ENCODE assay signal across 18 cellular contexts in the genomic region with DNA sequence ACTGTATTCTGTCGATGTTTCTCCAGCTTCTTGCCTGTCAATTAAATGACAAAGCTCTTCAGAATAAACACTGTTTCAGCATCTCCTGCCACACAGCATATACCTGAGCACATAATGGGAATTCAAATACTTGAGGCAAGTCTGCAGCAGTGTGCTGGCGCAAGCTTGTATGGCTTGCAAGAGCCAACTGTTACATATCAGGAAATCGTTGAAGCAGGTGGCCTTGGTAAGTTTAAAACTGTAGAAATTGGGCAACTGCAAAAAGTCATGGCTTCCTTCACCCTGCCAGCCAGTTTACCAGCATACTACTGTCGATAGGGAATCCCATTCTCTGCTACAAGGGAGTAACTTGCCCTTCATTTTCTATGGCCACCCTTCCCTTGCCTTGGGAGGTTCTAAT. TPM values are rescaled to one million over a fixed set of nuclear protein-coding genes. Genes with fewer than 3 reads are reported as not detected.
DNase-seq lines count a peak whose midpoint lies in the region; ATAC-seq, FAIRE-seq and TF ChIP-seq lines count a peak whose summit lies in the region.
"Had no signal": no experiment of that assay in that cellular context is flagged by ENCODE, and none has a peak within 500 bp of the region (broad histone marks: within the 10 kb centered on the region; RNA-seq: fewer than 3 reads in every experiment).

No MANE protein-coding gene starts in this region.

- H3K9me3 Mint-ChIP-seq in effector memory CD8-positive, alpha-beta T cell: no peaks in the 10 kb centered on the region
- H3K9me3 Mint-ChIP-seq: CD14-positive monocyte had no signal

- H3F3A ChIP-seq in PC-3 (ENCODE audit: low read length, unreplicated experiment): no peaks in the 10 kb centered on the region

- peak overlapping the region; percentile 9 to 45 for H3K27ac Mint-ChIP-seq in effector memory CD8-positive, alpha-beta T cell
- H3K27ac Mint-ChIP-seq: CD14-positive monocyte had no signal

- H3K4me2 ChIP-seq in HepG2 (ENCODE audit: low read depth, low read length) (no peak overlapping the region), PC-3 (ENCODE audit: low read length) (no peak overlapping the region)
- H3K4me2 ChIP-seq: A549 had no signal

- H3K4me3 Mint-ChIP-seq in effector memory CD8-positive, alpha-beta T cell: no peak overlapping the region
- H3K4me3 Mint-ChIP-seq: CD14-positive monocyte had no signal

- intact Hi-C loops in HepG2 (cut with micrococcal nuclease; ENCODE audit: unreplicated experiment): no loop called here
- intact Hi-C loops in right lobe of liver (cut with DNase I): no loop called here
- intact Hi-C loops in PC-3 (cut with micrococcal nuclease): no loop called here

- no peak for DNase-seq in HepG2 (ENCODE audit: low spot score)
- no peak for DNase-seq in right lobe of liver
- DNase-seq in MV-4-11 (lab: John Stamatoyannopoulos, UW): peak; percentile 37
- no peak for DNase-seq in effector memory CD8-positive, alpha-beta T cell
- DNase-seq in NCI-H187 (lab: John Stamatoyannopoulos, UW): no peak
- DNase-seq in NCI-H1092 treated with DMSO at 0.1 percent for 48 hours (lab: John Stamatoyannopoulos, UW): no peak
- DNase-seq in PC-3: no peak
- DNase-seq in kidney tubule cell (ENCODE audit: low spot score): no peak
- DNase-seq: GM23248, KG1, NCI-H1417 treated with DMSO at 0.1 percent for 48 hours, NCI-H2029 treated with DMSO at 0.1 percent for 48 hours, NCI-H2227 treated with DMSO at 0.1 percent for 48 hours, NCI-H524 treated with DMSO at 0.1 percent for 48 hours had no signal

- no peak overlapping the region for H3K9ac ChIP-seq in HepG2 (ENCODE audit: insufficient read depth, low read depth, low read length)
- no peak overlapping the region for H3K9ac ChIP-seq in PC-3 (ENCODE audit: low read length)
- H3K9ac ChIP-seq: GM23248 had no signal

- no peak for TF ChIP-seq EP300 in HepG2 (IDR thresholded peaks at IDR 0.05; ENCODE audit: low read depth in 2 of 2, low read length in 2 of 2)
- TF ChIP-seq EP300 in HepG2 (CRISPR knock-in tag; IDR thresholded peaks at IDR 0.05; ENCODE audit: borderline replicate concordance): no peak

- CTCF ChIA-PET in HepG2 (lab: Yijun Ruan, JAX; ENCODE audit: low intra/inter-chr PET ratio, low total read pairs): no interaction called here
- CTCF ChIA-PET in PC-3 (lab: Charles Lee): no interaction called here

- POLR2A ChIA-PET in HepG2 (lab: Yijun Ruan, JAX): no interaction called here
- POLR2A ChIA-PET in PC-3 (lab: Charles Lee; ENCODE audit: unreplicated experiment): no interaction called here

- in situ Hi-C loops in HepG2 (cut with HindIII; ENCODE audit: extremely low pct_ligation_motif_present, low pct_unique_long_range_greater_than_20kb): no loop called here

- H3K4me3 ChIP-seq in HepG2 (replicated peaks in 1 of 3; ENCODE audit: insufficient read depth in 1 of 3, low read depth in 2 of 3, low read length in 3 of 3) (no peak overlapping the region), right lobe of liver (no peak overlapping the region), PC-3 (ENCODE audit: low read length) (no peak overlapping the region)
- H3K4me3 ChIP-seq: A549, GM23248, SJSA1 had no signal

- H3K9me3 ChIP-seq in HepG2 (ENCODE audit: low read length) (no peaks in the 10 kb centered on the region), right lobe of liver (no peaks in the 10 kb centered on the region), PC-3 (ENCODE audit: low read length) (no peaks in the 10 kb centered on the region)
- H3K9me3 ChIP-seq: A549, SJSA1 had no signal

- peaks cover 71 to 82% of the 10 kb centered on the region in 2 donors for H3K4me1 Mint-ChIP-seq in effector memory CD8-positive, alpha-beta T cell (ENCODE audit: low read depth in 2 of 2)

- no peak; a peak in 1 of 4 replicates for TF ChIP-seq POLR2A in HepG2 (IDR thresholded peaks at IDR 0.05; ENCODE audit: insufficient read depth in 1 of 2, low read depth in 2 of 2, low read length in 2 of 2)
- TF ChIP-seq POLR2A in right lobe of liver (IDR thresholded peaks at IDR 0.05): no peak

- H2AFZ ChIP-seq in HepG2 (ENCODE audit: low read length) (no peak overlapping the region), PC-3 (ENCODE audit: low read length) (no peak overlapping the region)
- H2AFZ ChIP-seq: GM23248 had no signal

- TF ChIP-seq RAD21 in HepG2 (CRISPR knock-in tag; IDR thresholded peaks at IDR 0.05): no peak

- peaks cover 17% of the 10 kb centered on the region for H3K4me1 ChIP-seq in HepG2 (ENCODE audit: insufficient read depth, low read length)
- peaks cover 0 to 8% (median under 1%) of the 10 kb centered on the region in 4 donors for H3K4me1 ChIP-seq in right lobe of liver
- H3K4me1 ChIP-seq in PC-3 (ENCODE audit: insufficient read depth, low read length): no peaks in the 10 kb centered on the region
- H3K4me1 ChIP-seq: A549, SJSA1 had no signal

- FAIRE-seq in HepG2 (lab: Jason Lieb, UNC): no peak
- FAIRE-seq: A549 had no signal

- no peak for ATAC-seq in HepG2
- ATAC-seq in right lobe of liver: no peak
- no peak for ATAC-seq in effector memory CD8-positive, alpha-beta T cell (replicated peaks)
- ATAC-seq in PC-3: no peak
- ATAC-seq: A549 had no signal

- no peaks in the 10 kb centered on the region for H3K9me2 ChIP-seq in PC-3 (replicated peaks; ENCODE audit: low read length)

- TF ChIP-seq CTCF in HepG2 (CRISPR knock-in tag; IDR thresholded peaks at IDR 0.05) (no peak), right lobe of liver (IDR thresholded peaks at IDR 0.05) (no peak), PC-3 (conservative IDR thresholded peaks at IDR 0.05; ENCODE audit: low read depth, low read length) (no peak)

- BruUV-seq in HepG2 (replicated peaks; lab: Mats Ljungman, UMichigan) (TSS peak; percentile 2), PC-3 (replicated peaks; lab: Mats Ljungman, UMichigan) (no TSS peak)

- no peaks in the 10 kb centered on the region; a peak in 1 of 5 replicates for H3K36me3 ChIP-seq in HepG2 (replicated peaks in 1 of 2; ENCODE audit: control insufficient read depth in 1 of 2, insufficient read depth in 2 of 2, low read length in 2 of 2)
- no peaks in the 10 kb centered on the region for H3K36me3 ChIP-seq in right lobe of liver
- H3K36me3 ChIP-seq in PC-3 (ENCODE audit: low read depth, low read length): no peaks in the 10 kb centered on the region

- H3K79me2 ChIP-seq in HepG2 (ENCODE audit: insufficient read depth, low read length) (peaks cover 99% of the 10 kb centered on the region), PC-3 (ENCODE audit: low read length) (peaks cover 94% of the 10 kb centered on the region)

- H4K20me1 ChIP-seq in HepG2 (ENCODE audit: insufficient read depth, low read length): peaks cover 50% of the 10 kb centered on the region
- 0 out of 2 replicates have a peak, but pooled peaks cover 5% of the 10 kb centered on the region for H4K20me1 ChIP-seq in PC-3 (ENCODE audit: low read length)

- no peak overlapping the region for H3K27ac ChIP-seq in HepG2 (ENCODE audit: extremely low read length, insufficient read depth, low read length)
- H3K27ac ChIP-seq in right lobe of liver: no peak overlapping the region
- H3K27ac ChIP-seq in PC-3 (ENCODE audit: low read length): no peak overlapping the region
- H3K27ac ChIP-seq: A549, GM23248, RWPE1, SJSA1 had no signal

- WGBS in HepG2 (ENCODE audit: low lambda C conversion rate): 94% methylated on average over 4 of the region's 4 CpGs
- WGBS in right lobe of liver (ENCODE audit: insufficient coverage, low coverage, low lambda C conversion rate, missing lambda C conversion rate): 66% methylated on average over 4 of the region's 4 CpGs

- H3K36me3 Mint-ChIP-seq in effector memory CD8-positive, alpha-beta T cell (ENCODE audit: insufficient read depth): peaks cover 2% of the 10 kb centered on the region

- no peaks in the 10 kb centered on the region for H3K27me3 ChIP-seq in HepG2 (ENCODE audit: control insufficient read depth in 1 of 2, insufficient read depth in 2 of 2, low read length in 2 of 2)
- no peaks in the 10 kb centered on the region for H3K27me3 ChIP-seq in right lobe of liver
- no peaks in the 10 kb centered on the region for H3K27me3 ChIP-seq in PC-3 (ENCODE audit: low read length)
- H3K27me3 ChIP-seq: SJSA1 had no signal

- H3K27me3 Mint-ChIP-seq in effector memory CD8-positive, alpha-beta T cell: no peaks in the 10 kb centered on the region

RNA-seq across cellular contexts. Expression of a gene that starts 23.0 kb away (rescaled TPM):
- total RNA-seq in HepG2 (2016; rRNA removed; fragmentation: Illumina TruSeq; extraction: Trizol) (431 and 439 TPM in 2 replicates), right lobe of liver (10 to 100 TPM; 35.5 to 72.0 (median 53.3) TPM), PC-3 (2014; rRNA removed) (222 and 274 TPM in 2 replicates)
- total RNA-seq in HepG2 (2016; cell fraction: cytosol; rRNA removed; fragmentation: Illumina TruSeq; extraction: Trizol; ENCODE audit: low read depth): 101 and 106 TPM in 2 replicates
- total RNA-seq in HepG2 (2016; cell fraction: insoluble cytoplasmic fraction; rRNA removed; fragmentation: Illumina TruSeq; extraction: Trizol): 375 and 428 TPM in 2 replicates
- 226 and 229 TPM in 2 replicates for total RNA-seq in HepG2 (2016; cell fraction: membrane; rRNA removed; fragmentation: Illumina TruSeq; extraction: Trizol)
- total RNA-seq in HepG2 (2016; cell fraction: nucleus; rRNA removed; fragmentation: Illumina TruSeq; extraction: Trizol): 227 and 285 TPM in 2 replicates
- polyA plus RNA-seq in HepG2 (2011; rRNA removed): 369 and 408 TPM in 2 replicates
- 458 and 619 TPM in 2 replicates for polyA plus RNA-seq in HepG2 (2011; cell fraction: cytosol; rRNA removed)
- polyA plus RNA-seq in HepG2 (2011; cell fraction: nucleus; rRNA removed): 810 and 933 TPM in 2 replicates
- polyA plus RNA-seq in HepG2 (2012): 457 and 478 TPM in 2 replicates
- polyA plus RNA-seq in HepG2 (2016; cell fraction: cytosol; fragmentation: Illumina TruSeq; extraction: Trizol; ENCODE audit: low read depth): 121 and 137 TPM in 2 replicates
- 374 and 508 TPM in 2 replicates for polyA plus RNA-seq in HepG2 (2016; cell fraction: insoluble cytoplasmic fraction; fragmentation: Illumina TruSeq; extraction: Trizol; ENCODE audit: low read depth)
- 213 and 247 TPM in 2 replicates for polyA plus RNA-seq in HepG2 (2016; cell fraction: membrane; fragmentation: Illumina TruSeq; extraction: Trizol; ENCODE audit: low read depth)
- polyA plus RNA-seq in HepG2 (2016; cell fraction: nucleus; fragmentation: Illumina TruSeq; extraction: Trizol; ENCODE audit: insufficient read depth, low read depth): 541 and 549 TPM in 2 replicates
- 283 and 707 TPM in 2 replicates for polyA minus RNA-seq in HepG2 (2011; rRNA and poly(A)+ RNA removed; ENCODE audit: low replicate concordance)
- 243 and 283 TPM in 2 replicates for polyA minus RNA-seq in HepG2 (2011; cell fraction: cytosol; rRNA and poly(A)+ RNA removed)
- 258 and 260 TPM in 2 replicates for polyA minus RNA-seq in HepG2 (2011; cell fraction: nucleus; rRNA and poly(A)+ RNA removed)

RNA-seq across cellular contexts. Expression of a gene that starts 23.0 kb away (rescaled TPM):
- total RNA-seq in HepG2 (2016; rRNA removed; fragmentation: Illumina TruSeq; extraction: Trizol): 104 and 111 TPM in 2 replicates
- 14.8 and 16.3 TPM in 2 replicates for total RNA-seq in HepG2 (2016; cell fraction: cytosol; rRNA removed; fragmentation: Illumina TruSeq; extraction: Trizol; ENCODE audit: low read depth)
- 99.0 and 104 TPM in 2 replicates for total RNA-seq in HepG2 (2016; cell fraction: insoluble cytoplasmic fraction; rRNA removed; fragmentation: Illumina TruSeq; extraction: Trizol)
- total RNA-seq in HepG2 (2016; cell fraction: membrane; rRNA removed; fragmentation: Illumina TruSeq; extraction: Trizol): 35.0 and 42.5 TPM in 2 replicates
- 73.6 and 78.3 TPM in 2 replicates for total RNA-seq in HepG2 (2016; cell fraction: nucleus; rRNA removed; fragmentation: Illumina TruSeq; extraction: Trizol)
- polyA plus RNA-seq in HepG2 (2011; rRNA removed): 84.9 and 97.9 TPM in 2 replicates
- polyA plus RNA-seq in HepG2 (2011; cell fraction: cytosol; rRNA removed): 68.6 and 77.9 TPM in 2 replicates
- 101 and 129 TPM in 2 replicates for polyA plus RNA-seq in HepG2 (2011; cell fraction: nucleus; rRNA removed)
- 41.4 and 42.7 TPM in 2 replicates for polyA plus RNA-seq in HepG2 (2012)
- 1.7 and 2.2 TPM in 2 replicates for polyA plus RNA-seq in HepG2 (2016; cell fraction: cytosol; fragmentation: Illumina TruSeq; extraction: Trizol; ENCODE audit: low read depth)
- 58.1 and 68.5 TPM in 2 replicates for polyA plus RNA-seq in HepG2 (2016; cell fraction: insoluble cytoplasmic fraction; fragmentation: Illumina TruSeq; extraction: Trizol; ENCODE audit: low read depth)
- 8.8 and 10.1 TPM in 2 replicates for polyA plus RNA-seq in HepG2 (2016; cell fraction: membrane; fragmentation: Illumina TruSeq; extraction: Trizol; ENCODE audit: low read depth)
- 74.6 and 75.6 TPM in 2 replicates for polyA plus RNA-seq in HepG2 (2016; cell fraction: nucleus; fragmentation: Illumina TruSeq; extraction: Trizol; ENCODE audit: insufficient read depth, low read depth)
- polyA minus RNA-seq in HepG2 (2011; rRNA and poly(A)+ RNA removed; ENCODE audit: low replicate concordance): 373 and 464 TPM in 2 replicates
- 67.4 and 80.5 TPM in 2 replicates for polyA minus RNA-seq in HepG2 (2011; cell fraction: cytosol; rRNA and poly(A)+ RNA removed)
- 128 and 140 TPM in 2 replicates for polyA minus RNA-seq in HepG2 (2011; cell fraction: nucleus; rRNA and poly(A)+ RNA removed)
- 10 to 100 TPM; 13.3 to 32.8 (median 21.0) TPM for total RNA-seq in right lobe of liver
- total RNA-seq in PC-3 (2014; rRNA removed): 43.5 and 53.6 TPM in 2 replicates

RNA-seq across cellular contexts. Expression of a gene that starts 26.1 kb away (rescaled TPM):
- total RNA-seq in HepG2 (2016; rRNA removed; fragmentation: Illumina TruSeq; extraction: Trizol): 2.5 and 5.8 TPM in 2 replicates
- 2.5 and 4.4 TPM in 2 replicates for total RNA-seq in HepG2 (2016; cell fraction: cytosol; rRNA removed; fragmentation: Illumina TruSeq; extraction: Trizol; ENCODE audit: low read depth)
- 4.1 and 5.3 TPM in 2 replicates for total RNA-seq in HepG2 (2016; cell fraction: insoluble cytoplasmic fraction; rRNA removed; fragmentation: Illumina TruSeq; extraction: Trizol)
- total RNA-seq in HepG2 (2016; cell fraction: membrane; rRNA removed; fragmentation: Illumina TruSeq; extraction: Trizol): 3.0 and 4.9 TPM in 2 replicates
- total RNA-seq in HepG2 (2016; cell fraction: nucleus; rRNA removed; fragmentation: Illumina TruSeq; extraction: Trizol): 3.3 and 6.5 TPM in 2 replicates
- 137 and 149 TPM in 2 replicates for polyA plus RNA-seq in HepG2 (2011; rRNA removed)
- 115 and 170 TPM in 2 replicates for polyA plus RNA-seq in HepG2 (2011; cell fraction: cytosol; rRNA removed)
- polyA plus RNA-seq in HepG2 (2011; cell fraction: nucleus; rRNA removed): 334 and 438 TPM in 2 replicates
- 64.5 and 105 TPM in 2 replicates for polyA plus RNA-seq in HepG2 (2012)
- 3.0 and 3.3 TPM in 2 replicates for polyA plus RNA-seq in HepG2 (2016; cell fraction: cytosol; fragmentation: Illumina TruSeq; extraction: Trizol; ENCODE audit: low read depth)
- polyA plus RNA-seq in HepG2 (2016; cell fraction: insoluble cytoplasmic fraction; fragmentation: Illumina TruSeq; extraction: Trizol; ENCODE audit: low read depth): 2.3 and 4.7 TPM in 2 replicates
- 3.0 TPM in 2 replicates for polyA plus RNA-seq in HepG2 (2016; cell fraction: membrane; fragmentation: Illumina TruSeq; extraction: Trizol; ENCODE audit: low read depth)
- polyA plus RNA-seq in HepG2 (2016; cell fraction: nucleus; fragmentation: Illumina TruSeq; extraction: Trizol; ENCODE audit: insufficient read depth, low read depth): 9.7 and 14.0 TPM in 2 replicates
- polyA minus RNA-seq in HepG2 (2011; rRNA and poly(A)+ RNA removed; ENCODE audit: low replicate concordance): 2.7 and 72.2 TPM in 2 replicates
- polyA minus RNA-seq in HepG2 (2011; cell fraction: cytosol; rRNA and poly(A)+ RNA removed): 33.7 and 35.8 TPM in 2 replicates
- 26.8 and 32.9 TPM in 2 replicates for polyA minus RNA-seq in HepG2 (2011; cell fraction: nucleus; rRNA and poly(A)+ RNA removed)
- 10 to 100 TPM in 1 of 6 experiments, 1 to 10 TPM in 5; 1.7 to 13.8 (median 3.6) TPM for total RNA-seq in right lobe of liver
- total RNA-seq in PC-3 (2014; rRNA removed): 7.9 and 9.7 TPM in 2 replicates

RNA-seq across cellular contexts. Expression of a gene that starts 57.4 kb away (rescaled TPM):
- total RNA-seq in HepG2 (2016; rRNA removed; fragmentation: Illumina TruSeq; extraction: Trizol) (88.1 and 94.4 TPM in 2 replicates), right lobe of liver (10 to 100 TPM; 30.9 to 63.7 (median 44.3) TPM), PC-3 (2014; rRNA removed) (71.8 and 75.8 TPM in 2 replicates)
- total RNA-seq in HepG2 (2016; cell fraction: cytosol; rRNA removed; fragmentation: Illumina TruSeq; extraction: Trizol; ENCODE audit: low read depth): 7.6 and 8.7 TPM in 2 replicates
- 82.1 and 92.4 TPM in 2 replicates for total RNA-seq in HepG2 (2016; cell fraction: insoluble cytoplasmic fraction; rRNA removed; fragmentation: Illumina TruSeq; extraction: Trizol)
- total RNA-seq in HepG2 (2016; cell fraction: membrane; rRNA removed; fragmentation: Illumina TruSeq; extraction: Trizol): 25.4 and 28.4 TPM in 2 replicates
- total RNA-seq in HepG2 (2016; cell fraction: nucleus; rRNA removed; fragmentation: Illumina TruSeq; extraction: Trizol): 45.9 and 47.9 TPM in 2 replicates
- 61.8 and 65.9 TPM in 2 replicates for polyA plus RNA-seq in HepG2 (2011; rRNA removed)
- polyA plus RNA-seq in HepG2 (2011; cell fraction: cytosol; rRNA removed): 56.2 and 69.5 TPM in 2 replicates
- 70.7 and 72.8 TPM in 2 replicates for polyA plus RNA-seq in HepG2 (2011; cell fraction: nucleus; rRNA removed)
- polyA plus RNA-seq in HepG2 (2012): 36.7 and 39.1 TPM in 2 replicates
- polyA plus RNA-seq in HepG2 (2016; cell fraction: cytosol; fragmentation: Illumina TruSeq; extraction: Trizol; ENCODE audit: low read depth): 6.5 and 6.6 TPM in 2 replicates
- polyA plus RNA-seq in HepG2 (2016; cell fraction: insoluble cytoplasmic fraction; fragmentation: Illumina TruSeq; extraction: Trizol; ENCODE audit: low read depth): 86.7 and 90.3 TPM in 2 replicates
- 16.6 and 16.9 TPM in 2 replicates for polyA plus RNA-seq in HepG2 (2016; cell fraction: membrane; fragmentation: Illumina TruSeq; extraction: Trizol; ENCODE audit: low read depth)
- 69.1 and 70.6 TPM in 2 replicates for polyA plus RNA-seq in HepG2 (2016; cell fraction: nucleus; fragmentation: Illumina TruSeq; extraction: Trizol; ENCODE audit: insufficient read depth, low read depth)
- 67.9 and 114 TPM in 2 replicates for polyA minus RNA-seq in HepG2 (2011; rRNA and poly(A)+ RNA removed; ENCODE audit: low replicate concordance)
- 23.0 and 27.1 TPM in 2 replicates for polyA minus RNA-seq in HepG2 (2011; cell fraction: cytosol; rRNA and poly(A)+ RNA removed)
- 20.9 and 23.7 TPM in 2 replicates for polyA minus RNA-seq in HepG2 (2011; cell fraction: nucleus; rRNA and poly(A)+ RNA removed)

RNA-seq across cellular contexts. Expression of a gene that starts 57.5 kb away (rescaled TPM):
- 636 and 726 TPM in 2 replicates for total RNA-seq in HepG2 (2016; rRNA removed; fragmentation: Illumina TruSeq; extraction: Trizol)
- 328 and 530 TPM in 2 replicates for total RNA-seq in HepG2 (2016; cell fraction: cytosol; rRNA removed; fragmentation: Illumina TruSeq; extraction: Trizol; ENCODE audit: low read depth)
- total RNA-seq in HepG2 (2016; cell fraction: insoluble cytoplasmic fraction; rRNA removed; fragmentation: Illumina TruSeq; extraction: Trizol): 687 and 846 TPM in 2 replicates
- 460 and 632 TPM in 2 replicates for total RNA-seq in HepG2 (2016; cell fraction: membrane; rRNA removed; fragmentation: Illumina TruSeq; extraction: Trizol)
- 223 and 226 TPM in 2 replicates for total RNA-seq in HepG2 (2016; cell fraction: nucleus; rRNA removed; fragmentation: Illumina TruSeq; extraction: Trizol)
- polyA plus RNA-seq in HepG2 (2011; rRNA removed): 688 and 755 TPM in 2 replicates
- polyA plus RNA-seq in HepG2 (2011; cell fraction: cytosol; rRNA removed): 1,254 and 1,646 TPM in 2 replicates
- polyA plus RNA-seq in HepG2 (2011; cell fraction: nucleus; rRNA removed): 503 and 546 TPM in 2 replicates
- 282 and 451 TPM in 2 replicates for polyA plus RNA-seq in HepG2 (2012)
- 292 and 453 TPM in 2 replicates for polyA plus RNA-seq in HepG2 (2016; cell fraction: cytosol; fragmentation: Illumina TruSeq; extraction: Trizol; ENCODE audit: low read depth)
- polyA plus RNA-seq in HepG2 (2016; cell fraction: insoluble cytoplasmic fraction; fragmentation: Illumina TruSeq; extraction: Trizol; ENCODE audit: low read depth): 479 and 541 TPM in 2 replicates
- 317 and 387 TPM in 2 replicates for polyA plus RNA-seq in HepG2 (2016; cell fraction: membrane; fragmentation: Illumina TruSeq; extraction: Trizol; ENCODE audit: low read depth)
- polyA plus RNA-seq in HepG2 (2016; cell fraction: nucleus; fragmentation: Illumina TruSeq; extraction: Trizol; ENCODE audit: insufficient read depth, low read depth): 282 and 344 TPM in 2 replicates
- polyA minus RNA-seq in HepG2 (2011; rRNA and poly(A)+ RNA removed; ENCODE audit: low replicate concordance): 60.0 and 169 TPM in 2 replicates
- 79.8 and 108 TPM in 2 replicates for polyA minus RNA-seq in HepG2 (2011; cell fraction: cytosol; rRNA and poly(A)+ RNA removed)
- 30.8 and 37.7 TPM in 2 replicates for polyA minus RNA-seq in HepG2 (2011; cell fraction: nucleus; rRNA and poly(A)+ RNA removed)
- total RNA-seq in right lobe of liver: 100 to 1,000 TPM in 2 of 6 experiments, 10 to 100 TPM in 4; 70.4 to 209 (median 84.8) TPM
- 479 and 530 TPM in 2 replicates for total RNA-seq in PC-3 (2014; rRNA removed)
